ENCODE assay signal across 11 cellular contexts in the genomic region with DNA sequence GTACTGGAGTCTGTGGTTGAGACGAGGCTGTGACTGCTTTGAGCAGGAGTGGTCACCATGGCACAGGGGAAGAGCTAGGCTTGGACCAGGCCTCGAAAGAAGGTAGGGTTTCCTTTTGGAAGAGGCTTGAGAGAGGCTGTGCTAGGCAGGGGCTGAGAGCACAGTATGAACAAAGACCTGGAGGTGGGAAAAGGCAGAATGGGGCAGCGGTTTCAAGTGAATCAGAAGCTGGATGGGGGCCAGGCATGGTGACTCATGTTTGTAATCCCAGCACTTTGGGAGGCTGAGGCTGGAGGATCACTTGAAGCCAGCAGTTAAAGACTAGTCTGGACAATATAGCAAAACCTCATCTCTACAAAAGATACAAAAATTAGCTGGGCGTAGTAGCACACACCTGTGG.
DNase-seq lines count a peak whose midpoint lies in the region.
"Had no signal": no experiment of that assay in that cellular context is flagged by ENCODE, and none has a peak within 500 bp of the region (broad histone marks: within the 10 kb centered on the region; RNA-seq: fewer than 3 reads in every experiment).

No MANE protein-coding gene starts in this region.

- DNase-seq in NCI-H345 (lab: John Stamatoyannopoulos, UW) (peak; percentile 29), NCI-H345 treated with DMSO at 0.1 percent for 48 hours (lab: John Stamatoyannopoulos, UW; ENCODE audit: unreplicated experiment) (no peak), NCI-H460 (ENCODE audit: extremely low read depth, low read depth) (peak; percentile 56), dermis microvascular lymphatic vessel endothelial cell (ENCODE audit: low read depth in 2 of 2) (peak; percentile 32 to 83), skeletal muscle cell (ENCODE audit: low read depth) (peak; percentile 30), ecto neural progenitor cell (ENCODE audit: low spot score) (no peak), Ammon's horn (ENCODE audit: low spot score) (no peak)
- no peak for DNase-seq in activated T-cell treated with anti-CD3 and anti-CD28 coated beads, Interleukin-2, amount 50 U/mL, for 1 hour
- DNase-seq: activated effector memory CD4-positive, alpha-beta T cell treated with anti-CD3 and anti-CD28 coated beads, Interleukin-2, amount 50 U/mL, for 16 hours; mesendoderm; NCI-H2171 had no signal

- H3K4me3 ChIP-seq in skeletal muscle cell (ENCODE audit: low read depth, low read length), result no peak overlapping the region

Comparison
In these comparisons a context has a peak if more than half of its experiments do, and no peak if none do; other contexts are left out.
1. DNase-seq: peak in NCI-H345 (single experiment), NCI-H460 (single experiment), dermis microvascular lymphatic vessel endothelial cell (2 of 2) and skeletal muscle cell (single experiment); none in NCI-H345 treated with DMSO at 0.1 percent for 48 hours (single experiment), ecto neural progenitor cell (single experiment), activated T-cell treated with anti-CD3 and anti-CD28 coated beads, Interleukin-2, amount 50 U/mL, for 1 hour (single experiment) and Ammon's horn (single experiment).